8 cellular contexts compared by ENCODE assay signal in genomic region chr1:45009956-45010854, GRCh38. TPM values are rescaled to one million over a fixed set of nuclear protein-coding genes. Genes with fewer than 3 reads are reported as not detected.
DNase-seq lines count a peak whose midpoint lies in the region; ATAC-seq, FAIRE-seq and TF ChIP-seq lines count a peak whose summit lies in the region.

No MANE protein-coding gene starts in this region.

- intact Hi-C loops in thyroid gland (cut with DNase I): loop anchor here (5.0 to 10.0 kb wide), 4 partner anchors 168 to 555 kb away; partner anchors contain the start of genes PTCH2 and ZSWIM5

- no peaks in the 10 kb centered on the region for H3K9me3 Mint-ChIP-seq in chondrocyte (ENCODE audit: low read depth)

- H3K4me1 Mint-ChIP-seq in chondrocyte (ENCODE audit: low read depth): peaks cover 51% of the 10 kb centered on the region

- TF ChIP-seq POLR2A in H54 (IDR thresholded peaks at IDR 0.05; ENCODE audit: low read depth, low read length) (peak; percentile 11; the same call in 1 of the 2 replicates), thyroid gland (IDR thresholded peaks at IDR 0.05) (no peak)

- in situ Hi-C loops in ACHN (cut with HindIII; ENCODE audit: low pct_ligation_motif_present, low pct_unique_long_range_greater_than_20kb, low sequenced_read_pairs): no loop called here

- H3K9me3 ChIP-seq in lung (ENCODE audit: control insufficient read depth in 2 of 2, insufficient read depth in 1 of 2, low read length in 1 of 2) (no peaks in the 10 kb centered on the region), thyroid gland (no peaks in the 10 kb centered on the region)

- H3K4me3 Mint-ChIP-seq in chondrocyte (ENCODE audit: unreplicated experiment): peak overlapping the region; percentile 88

- H3K36me3 ChIP-seq in lung (ENCODE audit: control insufficient read depth in 2 of 2, insufficient read depth in 2 of 2, low read length in 2 of 2): peaks cover 19 to 44% of the 10 kb centered on the region in 2 donors
- H3K36me3 ChIP-seq in thyroid gland: peaks cover 42% of the 10 kb centered on the region in 2 donors

- peaks cover 26% of the 10 kb centered on the region for H3K36me3 Mint-ChIP-seq in chondrocyte (ENCODE audit: low read depth)

- ATAC-seq in lung (ENCODE audit: insufficient read depth, low FRiP score) (peak; percentile 15), GM19467 (IDR thresholded peaks at IDR 0.05; ENCODE audit: unreplicated experiment) (no peak)

- H3K27ac Mint-ChIP-seq in chondrocyte (ENCODE audit: unreplicated experiment): no peak overlapping the region

- WGBS in lung, 2 donors: 20 to 29% methylated on average over 41 of the region's 41 CpGs
- 24 to 25% methylated on average over 28 to 31 of the region's 41 CpGs for WGBS in thyroid gland, 2 donors

- peak overlapping the region; percentile 91 for H3K27ac ChIP-seq in RWPE1
- peak overlapping the region in 1 of 2 donors; percentile 84 for H3K27ac ChIP-seq in lung (ENCODE audit: low read depth in 1 of 2, low read length in 1 of 2)
- H3K27ac ChIP-seq in thyroid gland: peak overlapping the region in 2 of 3 donors; percentile 47 to 64

- TF ChIP-seq CTCF in RWPE1 (conservative IDR thresholded peaks at IDR 0.05; ENCODE audit: low read depth): no peak
- no peak for TF ChIP-seq CTCF in chondrocyte (IDR thresholded peaks at IDR 0.05)
- no peak for TF ChIP-seq CTCF in lung (IDR thresholded peaks at IDR 0.05; ENCODE audit: control extremely low read depth, extremely low read depth)
- no peak for TF ChIP-seq CTCF in thyroid gland (IDR thresholded peaks at IDR 0.05)

- no peak for FAIRE-seq in H54 (lab: Jason Lieb, UNC)

- peak overlapping the region; percentile 94 for H3K4me3 ChIP-seq in lung
- peak overlapping the region; percentile 73 to 81 (median 76) for H3K4me3 ChIP-seq in thyroid gland (replicated peaks in 1 of 3)

- CTCF ChIA-PET in RWPE1 (lab: Yijun Ruan, JAX): interaction anchor here (0.6 to 1.3 kb wide), 3 partner anchors 281 to 334 kb away, joined by 3 to 4 read pairs (median 3); no protein-coding TSS in a partner anchor

- H3K4me1 ChIP-seq in lung (ENCODE audit: control insufficient read depth in 2 of 2, insufficient read depth in 2 of 2, low read length in 2 of 2): peaks cover 0 to 23% of the 10 kb centered on the region in 2 donors
- H3K4me1 ChIP-seq in thyroid gland: peaks cover 30 to 41% of the 10 kb centered on the region in 2 donors

- H3K27me3 ChIP-seq in lung (ENCODE audit: control insufficient read depth, insufficient read depth) (no peaks in the 10 kb centered on the region), thyroid gland (no peaks in the 10 kb centered on the region)

- POLR2A ChIA-PET in RWPE1 (lab: Yijun Ruan, JAX; ENCODE audit: low non-redundant PET): interaction anchor here (0.5 to 1.8 kb wide), 7 partner anchors 88 to 482 kb away, joined by 3 to 10 read pairs (median 3); partner anchors contain the start of genes MUTYH and TOE1

- DNase-seq in ACHN: peak; percentile 5
- DNase-seq in H54 (ENCODE audit: insufficient read length, low spot score): peak; percentile 24
- peak; percentile 41 for DNase-seq in RWPE1 (ENCODE audit: low spot score)
- no peak for DNase-seq in chondrocyte (ENCODE audit: low spot score)
- no peak for DNase-seq in lung (ENCODE audit: low spot score)
- peak; percentile 44 to 52 for DNase-seq in thyroid gland
- DNase-seq in ecto neural progenitor cell (ENCODE audit: low spot score): no peak

- H3K27me3 Mint-ChIP-seq in chondrocyte (ENCODE audit: low read depth): no peaks in the 10 kb centered on the region

RNA-seq across cellular contexts. Expression of gene HECTD3, which starts 0.9 kb away (rescaled TPM):
- total RNA-seq in chondrocyte (34.5 to 43.6 TPM (median 36.5 TPM) in 3 replicates), lung (10 to 100 TPM; 21.9 to 46.7 TPM), thyroid gland (10 to 100 TPM; 30.8 to 42.6 (median 38.1) TPM)
- 10 to 100 TPM; 26.2 to 35.9 TPM for polyA plus RNA-seq in lung

RNA-seq across cellular contexts. Expression of gene UROD, which starts 1.8 kb away (rescaled TPM):
- total RNA-seq in chondrocyte (92.3 to 125 TPM (median 99.7 TPM) in 3 replicates), lung (10 to 100 TPM; 65.8 to 71.6 TPM), thyroid gland (100 to 1,000 TPM in 2 of 4 donors, 10 to 100 TPM in 2; 94.5 to 137 (median 99.3) TPM)
- 10 to 100 TPM; 82.4 to 85.9 TPM for polyA plus RNA-seq in lung

RNA-seq across cellular contexts. Expression of gene EIF2B3, which starts 23.8 kb away (rescaled TPM):
- total RNA-seq in chondrocyte (24.4 to 37.5 TPM (median 30.0 TPM) in 3 replicates), lung (10 to 100 TPM; 18.8 to 26.1 TPM), thyroid gland (10 to 100 TPM; 16.9 to 21.3 (median 19.2) TPM)
- polyA plus RNA-seq in lung: 10 to 100 TPM; 14.9 to 25.0 TPM

Comparison
In these comparisons a context has a peak if more than half of its experiments do, and no peak if none do; other contexts are left out.
1. DNase-seq: peak in ACHN (single experiment), H54 (single experiment), RWPE1 (single experiment) and thyroid gland (2 of 2); none in chondrocyte (single experiment), lung (single experiment) and ecto neural progenitor cell (single experiment).